Comparison of ENCODE assay signal across 25 cellular contexts in genomic region chr21:45562401-45562800, GRCh38. TPM values are rescaled to one million over a fixed set of nuclear protein-coding genes. Genes with fewer than 3 reads are reported as not detected.
DNase-seq lines count a peak whose midpoint lies in the region; ATAC-seq and TF ChIP-seq lines count a peak whose summit lies in the region.
"Had no signal": no experiment of that assay in that cellular context is flagged by ENCODE, and none has a peak within 500 bp of the region (broad histone marks: within the 10 kb centered on the region; RNA-seq: fewer than 3 reads in every experiment).

No MANE protein-coding gene starts in this region.

- WGBS in mesenchymal stem cell, result 71% methylated on average over 10 of the region's 10 CpGs
- 56 to 57% methylated on average over 10 of the region's 10 CpGs for WGBS in thyroid gland, 2 donors

- no peaks in the 10 kb centered on the region for H3K79me1 ChIP-seq in mesenchymal stem cell (replicated peaks; ENCODE audit: low read length, poor library complexity, severe bottlenecking)

- ATAC-seq in GM18520 (IDR thresholded peaks at IDR 0.05; ENCODE audit: unreplicated experiment) (no peak), HG02642 (IDR thresholded peaks at IDR 0.05; ENCODE audit: poor library complexity, unreplicated experiment) (no peak)
- ATAC-seq: HCT116; Panc1; stimulated activated naive B cell treated with anti-CD40 and anti-IgM and Interleukin-4, amounts not matched to agents 10 μg/mL and 1 μg/mL and 100 μg/mL, for 72 hours had no signal

- no peak overlapping the region for H2AFZ ChIP-seq in mesenchymal stem cell (ENCODE audit: low read depth, low read length)

- H2BK5ac ChIP-seq in mesenchymal stem cell (ENCODE audit: low read depth, low read length, poor library complexity, severe bottlenecking), result no peak overlapping the region

- H3K4me2 ChIP-seq in mesenchymal stem cell (ENCODE audit: low read length, poor library complexity, severe bottlenecking), result peak overlapping the region; percentile 56

- H3K27ac ChIP-seq in dorsolateral prefrontal cortex (peak overlapping the region in 29 of 59 donors; percentile 4 to 73 (median 46)), mesenchymal stem cell (ENCODE audit: low read length, poor library complexity, severe bottlenecking) (peak overlapping the region; percentile 92), thyroid gland (peak overlapping the region; percentile 73 to 87 (median 79))
- H3K27ac ChIP-seq: 22Rv1, breast epithelium, thoracic aorta had no signal

- no peak for TF ChIP-seq POLR2A in thyroid gland (IDR thresholded peaks at IDR 0.05)

- peak overlapping the region in 1 of 2 experiments; percentile 11 for H3K18ac ChIP-seq in mesenchymal stem cell (ENCODE audit: low read depth in 1 of 2, low read length in 2 of 2)

- no peak overlapping the region for H3K14ac ChIP-seq in mesenchymal stem cell (ENCODE audit: low read length in 2 of 2)

- peak overlapping the region; percentile 36 for H2AK5ac ChIP-seq in mesenchymal stem cell (ENCODE audit: low read length, severe bottlenecking)

- no peaks in the 10 kb centered on the region for H3K9me3 ChIP-seq in mesenchymal stem cell (ENCODE audit: control insufficient read depth, low read length)
- no peaks in the 10 kb centered on the region for H3K9me3 ChIP-seq in thyroid gland
- H3K9me3 ChIP-seq: breast epithelium, thoracic aorta had no signal

- TF ChIP-seq CTCF in dorsolateral prefrontal cortex (IDR thresholded peaks at IDR 0.05 in 54 of 56, conservative IDR thresholded peaks at IDR 0.05 in 2 of 56; ENCODE audit: low read depth in 1 of 56, partially characterized antibody in 56 of 56), result no peak
- no peak for TF ChIP-seq CTCF in thyroid gland (IDR thresholded peaks at IDR 0.05)

- intact Hi-C loops in dorsolateral prefrontal cortex (cut with DNase I) (no loop called here), thyroid gland (cut with DNase I) (no loop called here)

- no peak overlapping the region for H2BK120ac ChIP-seq in mesenchymal stem cell (ENCODE audit: low read depth, low read length)

- peak overlapping the region in 40 of 59 donors; percentile 1 to 54 (median 36) for H3K4me3 ChIP-seq in dorsolateral prefrontal cortex
- no peak overlapping the region for H3K4me3 ChIP-seq in mesenchymal stem cell (ENCODE audit: insufficient read depth in 1 of 2, low read depth in 1 of 2, low read length in 2 of 2)
- peak overlapping the region in 1 of 3 donors; percentile 21 for H3K4me3 ChIP-seq in thyroid gland (replicated peaks in 1 of 3)
- H3K4me3 ChIP-seq: breast epithelium, MG63, thoracic aorta had no signal

- H3K9ac ChIP-seq in mesenchymal stem cell (ENCODE audit: low read length), result no peak overlapping the region

- DNase-seq in DMS79 treated with DMSO at 0.1 percent for 48 hours (lab: John Stamatoyannopoulos, UW), result peak; percentile 8
- no peak for DNase-seq in DMS79 (lab: John Stamatoyannopoulos, UW)
- DNase-seq in dorsolateral prefrontal cortex, result no peak
- peak; percentile 59 for DNase-seq in mesenchymal stem cell
- DNase-seq in thyroid gland, result peak in 1 of 2 donors; percentile 15
- no peak for DNase-seq in GM03348 (ENCODE audit: low spot score)
- DNase-seq: activated B cell treated with CpG ODN at 0.5 μM for 24 hours; activated CD4-positive, alpha-beta T cell treated with anti-CD3 and anti-CD28 coated beads, Interleukin-2, amount 50 U/mL, for 1 hour; activated naive CD4-positive, alpha-beta T cell treated with anti-CD3 and anti-CD28 coated beads, Interleukin-2, amount 10 ng/mL, durations not matched to agents 7 days and 5 days; amniotic stem cell; KG1; MG63; NCI-H1105 treated with DMSO at 0.1 percent for 48 hours; NCI-H2029; NCI-H2227 treated with DMSO at 0.1 percent for 48 hours; SHP77 treated with DMSO at 0.1 percent for 48 hours; stimulated activated CD4-positive, alpha-beta T cell treated with anti-CD3 and anti-CD28 coated beads, Interleukin-15, amount 100 ng/mL, for 24 hours; stimulated activated naive B cell treated with anti-CD40 and anti-IgM and Interleukin-4, amounts not matched to agents 10 μg/mL and 1 μg/mL and 100 μg/mL, for 72 hours had no signal

- H3K4me1 ChIP-seq in mesenchymal stem cell (ENCODE audit: control insufficient read depth, insufficient read depth, low read depth, low read length), result peaks cover 20% of the 10 kb centered on the region
- peaks cover 7 to 27% of the 10 kb centered on the region in 2 donors for H3K4me1 ChIP-seq in thyroid gland
- H3K4me1 ChIP-seq: breast epithelium had no signal

- no peak overlapping the region for H4K91ac ChIP-seq in mesenchymal stem cell (ENCODE audit: low read length)

- H3K36me3 ChIP-seq in mesenchymal stem cell (ENCODE audit: control insufficient read depth in 1 of 2, insufficient read depth in 2 of 2, low read depth in 1 of 2, low read length in 2 of 2), result no peaks in the 10 kb centered on the region
- no peaks in the 10 kb centered on the region for H3K36me3 ChIP-seq in thyroid gland
- H3K36me3 ChIP-seq: breast epithelium, MG63, thoracic aorta had no signal

- no peak overlapping the region for H4K8ac ChIP-seq in mesenchymal stem cell (ENCODE audit: low read length)

- no peak overlapping the region for H3K23ac ChIP-seq in mesenchymal stem cell (ENCODE audit: low read length in 2 of 2)

- H2BK12ac ChIP-seq in mesenchymal stem cell (ENCODE audit: low read length in 2 of 2), result no peak overlapping the region

- no peak overlapping the region for H3K4ac ChIP-seq in mesenchymal stem cell (ENCODE audit: low read depth in 1 of 2, low read length in 2 of 2)

- no peak overlapping the region for H2BK15ac ChIP-seq in mesenchymal stem cell (ENCODE audit: low read depth, poor library complexity, severe bottlenecking)

- H3K27me3 ChIP-seq in dorsolateral prefrontal cortex (peaks cover 0 to 7% (median 0%) of the 10 kb centered on the region in 45 donors), mesenchymal stem cell (ENCODE audit: control insufficient read depth in 1 of 2, insufficient read depth in 1 of 2, low read length in 2 of 2) (peaks cover 0 to 88% of the 10 kb centered on the region in 2 experiments), thyroid gland (no peaks in the 10 kb centered on the region)
- H3K27me3 ChIP-seq: breast epithelium had no signal

RNA-seq across cellular contexts. Expression of gene SLC19A1, which starts 20.2 kb away (rescaled TPM):
- total RNA-seq in dorsolateral prefrontal cortex, result 10 to 100 TPM; 13.2 to 83.6 (median 28.1) TPM
- 7.5 TPM for polyA plus RNA-seq in mesenchymal stem cell (2013, experiment 1 of 2)
- 6.8 TPM for polyA plus RNA-seq in mesenchymal stem cell (2013, experiment 2 of 2)
- 10 to 100 TPM in 3 of 4 donors, 1 to 10 TPM in 1; 7.6 to 15.5 (median 12.2) TPM for total RNA-seq in thyroid gland

Comparison
In these comparisons a context has a peak if more than half of its experiments do, and no peak if none do; other contexts are left out.
1. DNase-seq: peak in DMS79 treated with DMSO at 0.1 percent for 48 hours (single experiment) and mesenchymal stem cell (single experiment); none in DMS79 (single experiment), dorsolateral prefrontal cortex (0 of 10) and GM03348 (single experiment).
2. H3K4me3 ChIP-seq: peak in dorsolateral prefrontal cortex (40 of 59); none in mesenchymal stem cell (0 of 2).